Comparison of ENCODE assay signal across 14 cellular contexts in the genomic region with DNA sequence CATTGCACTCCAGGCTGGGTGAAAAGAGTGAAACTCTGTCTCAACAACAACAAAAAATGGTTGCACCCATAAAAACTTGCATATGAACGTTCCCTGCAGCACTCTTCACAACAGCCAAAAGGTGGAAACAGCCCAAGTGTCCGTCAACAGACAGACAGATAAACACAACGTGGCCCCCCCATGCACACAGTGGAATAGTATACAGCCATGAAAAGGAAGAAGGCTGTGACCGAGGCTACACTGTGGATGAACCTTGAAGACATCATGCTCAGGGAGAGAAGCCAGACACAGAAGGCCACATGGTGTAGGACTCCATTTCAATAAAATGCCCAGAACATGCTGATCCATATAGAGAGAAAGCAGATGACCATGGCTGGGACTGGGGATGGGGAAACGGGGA. TPM values are rescaled to one million over a fixed set of nuclear protein-coding genes. Genes with fewer than 3 reads are reported as not detected.
DNase-seq lines count a peak whose midpoint lies in the region; ATAC-seq and TF ChIP-seq lines count a peak whose summit lies in the region.
"Had no signal": no experiment of that assay in that cellular context is flagged by ENCODE, and none has a peak within 500 bp of the region (broad histone marks: within the 10 kb centered on the region; RNA-seq: fewer than 3 reads in every experiment).

No MANE protein-coding gene starts in this region.

- WGBS in heart left ventricle, 4 donors = 65 to 73% (median 70%) methylated on average over 5 of the region's 5 CpGs
- WGBS in lung, 2 donors = 71 to 85% methylated on average over 5 of the region's 5 CpGs
- 53 to 88% methylated on average over 5 of the region's 5 CpGs for WGBS in upper lobe of left lung, 2 donors

- H3K27me3 Mint-ChIP-seq in activated T-helper 2 cell treated with anti-CD3 and anti-CD28 coated beads, Interferon-gamma antibody, Interleukin-2, Interleukin-4, amounts not matched to agents 10 μg/mL and 5 μg/mL and 100 μg/mL, durations not matched to agents 14 hours and 24 hours and 36 hours (ENCODE audit: low read depth) = no peaks in the 10 kb centered on the region

- ATAC-seq in heart left ventricle = no peak
- ATAC-seq in Right ventricle myocardium inferior = no peak
- ATAC-seq in lung (ENCODE audit: insufficient read depth, low FRiP score) = no peak
- no peak for ATAC-seq in upper lobe of left lung (ENCODE audit: low FRiP score in 2 of 2)

- H3K27ac Mint-ChIP-seq in activated T-helper 2 cell treated with anti-CD3 and anti-CD28 coated beads, Interferon-gamma antibody, Interleukin-2, Interleukin-4, amounts not matched to agents 10 μg/mL and 5 μg/mL and 100 μg/mL, durations not matched to agents 14 hours and 24 hours and 36 hours = peak overlapping the region; percentile 33
- H3K27ac Mint-ChIP-seq: H9 had no signal

- no peak for TF ChIP-seq EP300 in upper lobe of left lung (IDR thresholded peaks at IDR 0.05)

- DNase-seq in heart left ventricle = no peak
- no peak for DNase-seq in Right ventricle myocardium inferior (ENCODE audit: missing footprints)
- DNase-seq in activated T-helper 2 cell treated with anti-CD3 and anti-CD28 coated beads, Interferon-gamma antibody, Interleukin-2, Interleukin-4, amounts not matched to agents 10 μg/mL and 5 μg/mL and 100 μg/mL, durations not matched to agents 14 hours and 24 hours and 36 hours (ENCODE audit: low spot score) = no peak
- DNase-seq in lung (ENCODE audit: low spot score) = no peak
- DNase-seq in upper lobe of left lung = no peak
- no peak for DNase-seq in NCI-H1436 (lab: John Stamatoyannopoulos, UW)
- no peak for DNase-seq in T-helper 1 cell
- DNase-seq in NCI-H2171 (lab: John Stamatoyannopoulos, UW) = no peak
- DNase-seq: DMS153, H9, IMR-90, NCI-H446, ovary had no signal

- intact Hi-C loops in heart left ventricle (cut with DNase I) (loop anchor here in 4 of 10 donors (2.0 to 10.0 kb wide), 3 partner anchors 23 to 59 kb away; partner anchors contain the start of gene P2RY8 (in 1 of the 4)), Right ventricle myocardium inferior (cut with DNase I) (loop anchor here (5.0 kb wide), 1 partner anchor 51 kb away; the partner anchor contains the start of gene P2RY8)
- intact Hi-C loops in activated T-helper 2 cell treated with anti-CD3 and anti-CD28 coated beads, Interferon-gamma antibody, Interleukin-2, Interleukin-4, amounts not matched to agents 10 μg/mL and 5 μg/mL and 100 μg/mL, durations not matched to agents 14 hours and 24 hours and 36 hours (cut with micrococcal nuclease) = no loop called here

- H3K27me3 ChIP-seq in heart left ventricle = peaks cover 0 to 11% (median 0%) of the 10 kb centered on the region in 9 donors
- H3K27me3 ChIP-seq in lung (ENCODE audit: control insufficient read depth, insufficient read depth) = no peaks in the 10 kb centered on the region
- H3K27me3 ChIP-seq in upper lobe of left lung = no peaks in the 10 kb centered on the region
- H3K27me3 ChIP-seq: ovary had no signal

- peaks cover 34% of the 10 kb centered on the region for H3K4me1 Mint-ChIP-seq in activated T-helper 2 cell treated with anti-CD3 and anti-CD28 coated beads, Interferon-gamma antibody, Interleukin-2, Interleukin-4, amounts not matched to agents 10 μg/mL and 5 μg/mL and 100 μg/mL, durations not matched to agents 14 hours and 24 hours and 36 hours (ENCODE audit: low read depth)

- no peak overlapping the region for H3K4me3 Mint-ChIP-seq in activated T-helper 2 cell treated with anti-CD3 and anti-CD28 coated beads, Interferon-gamma antibody, Interleukin-2, Interleukin-4, amounts not matched to agents 10 μg/mL and 5 μg/mL and 100 μg/mL, durations not matched to agents 14 hours and 24 hours and 36 hours (ENCODE audit: low read depth)
- H3K4me3 Mint-ChIP-seq: H9 had no signal

- H3K4me3 ChIP-seq in heart left ventricle (no peak overlapping the region), lung (no peak overlapping the region), upper lobe of left lung (no peak overlapping the region)
- H3K4me3 ChIP-seq: ovary had no signal

- H3K27ac ChIP-seq in heart left ventricle = peak overlapping the region; percentile 71 to 95 (median 81)
- H3K27ac ChIP-seq in lung (ENCODE audit: low read depth in 1 of 2, low read length in 1 of 2) = peak overlapping the region; percentile 25 to 66
- H3K27ac ChIP-seq in upper lobe of left lung = peak overlapping the region; percentile 58 to 80 (median 71)
- H3K27ac ChIP-seq: ovary, VCaP had no signal

- no peaks in the 10 kb centered on the region for H3K36me3 ChIP-seq in heart left ventricle
- H3K36me3 ChIP-seq in lung (ENCODE audit: control insufficient read depth in 2 of 2, insufficient read depth in 2 of 2, low read length in 2 of 2) = no peaks in the 10 kb centered on the region
- H3K36me3 ChIP-seq in upper lobe of left lung = no peaks in the 10 kb centered on the region
- H3K36me3 ChIP-seq: ovary had no signal

- TF ChIP-seq CTCF in heart left ventricle (IDR thresholded peaks at IDR 0.05) (no peak), lung (IDR thresholded peaks at IDR 0.05; ENCODE audit: control extremely low read depth, extremely low read depth) (no peak), upper lobe of left lung (IDR thresholded peaks at IDR 0.05) (no peak)

- TF ChIP-seq POLR2A in heart left ventricle (IDR thresholded peaks at IDR 0.05) = no peak
- no peak for TF ChIP-seq POLR2A in upper lobe of left lung (IDR thresholded peaks at IDR 0.05)

- peaks cover 0 to 4% (median 0%) of the 10 kb centered on the region in 12 donors for H3K9me3 ChIP-seq in heart left ventricle
- peaks cover 0 to 4% of the 10 kb centered on the region in 2 donors for H3K9me3 ChIP-seq in lung (ENCODE audit: control insufficient read depth in 2 of 2, insufficient read depth in 1 of 2, low read length in 1 of 2)
- H3K9me3 ChIP-seq in upper lobe of left lung = no peaks in the 10 kb centered on the region
- H3K9me3 ChIP-seq: ovary had no signal

- H3K4me1 ChIP-seq in heart left ventricle (peaks cover 0 to 43% (median 8%) of the 10 kb centered on the region in 12 donors), lung (ENCODE audit: control insufficient read depth in 2 of 2, insufficient read depth in 2 of 2, low read length in 2 of 2) (peaks cover 0 to 11% of the 10 kb centered on the region in 2 donors), upper lobe of left lung (peaks cover 3 to 12% (median 11%) of the 10 kb centered on the region in 4 donors)

- peaks cover 61% of the 10 kb centered on the region for H3K36me3 Mint-ChIP-seq in activated T-helper 2 cell treated with anti-CD3 and anti-CD28 coated beads, Interferon-gamma antibody, Interleukin-2, Interleukin-4, amounts not matched to agents 10 μg/mL and 5 μg/mL and 100 μg/mL, durations not matched to agents 14 hours and 24 hours and 36 hours (ENCODE audit: low read depth)

- H3K9me3 Mint-ChIP-seq in activated T-helper 2 cell treated with anti-CD3 and anti-CD28 coated beads, Interferon-gamma antibody, Interleukin-2, Interleukin-4, amounts not matched to agents 10 μg/mL and 5 μg/mL and 100 μg/mL, durations not matched to agents 14 hours and 24 hours and 36 hours = peaks cover 16% of the 10 kb centered on the region

RNA-seq across cellular contexts. Expression of gene ASMTL, which starts 33.5 kb away (rescaled TPM):
- total RNA-seq in heart left ventricle = 10 to 100 TPM; 25.3 to 44.6 (median 29.1) TPM
- polyA plus RNA-seq in heart left ventricle = 10 to 100 TPM; 20.2 to 42.3 TPM
- total RNA-seq in Right ventricle myocardium inferior = 33.1 TPM
- 41.8 and 42.6 TPM in 2 replicates for total RNA-seq in activated T-helper 2 cell treated with anti-CD3 and anti-CD28 coated beads, Interferon-gamma antibody, Interleukin-2, Interleukin-4, amounts not matched to agents 10 μg/mL and 5 μg/mL and 100 μg/mL, durations not matched to agents 14 hours and 24 hours and 36 hours
- 10 to 100 TPM; 12.3 to 29.4 TPM for total RNA-seq in lung
- polyA plus RNA-seq in lung = 10 to 100 TPM; 17.0 to 26.6 TPM
- total RNA-seq in upper lobe of left lung = 10 to 100 TPM; 11.0 to 28.3 (median 23.2) TPM

RNA-seq across cellular contexts. Expression of gene P2RY8, which starts 50.8 kb away (rescaled TPM):
- total RNA-seq in heart left ventricle = 10 to 100 TPM in 1 of 9 donors, 1 to 10 TPM in 6, under 1 TPM in 2; 0.62 to 10.5 (median 2.3) TPM
- polyA plus RNA-seq in heart left ventricle = 1 to 10 TPM; 1.1 to 6.1 TPM
- 1.9 TPM for total RNA-seq in Right ventricle myocardium inferior
- total RNA-seq in activated T-helper 2 cell treated with anti-CD3 and anti-CD28 coated beads, Interferon-gamma antibody, Interleukin-2, Interleukin-4, amounts not matched to agents 10 μg/mL and 5 μg/mL and 100 μg/mL, durations not matched to agents 14 hours and 24 hours and 36 hours = 33.1 and 34.5 TPM in 2 replicates
- total RNA-seq in lung = 1 to 10 TPM; 2.8 to 8.3 TPM
- 1 to 10 TPM in 1 of 2 donors, under 1 TPM in 1; 0.51 to 6.0 TPM for polyA plus RNA-seq in lung
- 1 to 10 TPM; 1.7 to 4.4 (median 3.3) TPM for total RNA-seq in upper lobe of left lung
- total RNA-seq: H9, IMR-90 had no signal
- polyA plus RNA-seq: IMR-90 had no signal
